In the genomic region with DNA sequence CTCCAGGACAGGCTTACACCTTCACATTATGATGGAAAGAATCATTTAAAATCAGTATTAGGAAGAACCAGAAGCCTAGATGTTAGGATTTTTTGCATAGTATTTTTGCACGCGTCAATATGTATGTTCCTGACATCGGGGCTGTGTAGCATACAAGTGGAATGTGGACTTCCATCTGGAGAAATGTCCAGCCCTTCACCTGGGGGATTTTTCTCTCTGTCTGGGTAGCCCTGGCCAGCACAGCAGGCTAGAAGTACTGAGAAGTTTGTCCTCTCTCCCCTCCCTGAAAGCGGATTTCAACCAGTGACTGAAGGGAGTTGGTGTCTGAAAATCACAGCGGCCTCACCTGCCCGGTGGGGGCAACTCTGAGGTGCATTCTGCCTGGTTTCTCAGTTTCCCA, we compare ENCODE assay signal across 1 cellular context.
TF ChIP-seq lines count a peak whose summit lies in the region.

No MANE protein-coding gene starts in this region.

TF ChIP-seq in IMR-90, 13 proteins besides CTCF, POLR2A, EP300 and RAD21:
- TF ChIP-seq MXI1 (IDR thresholded peaks at IDR 0.05; ENCODE audit: borderline replicate concordance, low read depth, low read length) (no peak), RFX5 (IDR thresholded peaks at IDR 0.05; ENCODE audit: low read depth, low read length) (no peak), CEBPB (IDR thresholded peaks at IDR 0.05; ENCODE audit: low read depth, low read length) (no peak), MAZ (IDR thresholded peaks at IDR 0.05; ENCODE audit: borderline replicate concordance, low read depth, low read length) (no peak), CHD1 (IDR thresholded peaks at IDR 0.05; ENCODE audit: low read depth, low read length) (no peak), RCOR1 (IDR thresholded peaks at IDR 0.05; ENCODE audit: insufficient replicate concordance, low read length) (no peak), ELK1 (IDR thresholded peaks at IDR 0.05; ENCODE audit: borderline replicate concordance, low read depth, low read length) (no peak), NFE2L2 (IDR thresholded peaks at IDR 0.05; ENCODE audit: low read depth, low read length) (no peak), BHLHE40 (IDR thresholded peaks at IDR 0.05; ENCODE audit: low read depth, low read length) (no peak), MAFK (IDR thresholded peaks at IDR 0.05; ENCODE audit: low read depth, low read length) (no peak), USF2 (IDR thresholded peaks at IDR 0.05; ENCODE audit: low read depth, low read length) (no peak), SMC3 (IDR thresholded peaks at IDR 0.05; ENCODE audit: low read depth, low read length) (no peak), FOS (IDR thresholded peaks at IDR 0.05; ENCODE audit: low read depth, low read length) (no peak)
